ENCODE assay signal across 24 cellular contexts in the genomic region with DNA sequence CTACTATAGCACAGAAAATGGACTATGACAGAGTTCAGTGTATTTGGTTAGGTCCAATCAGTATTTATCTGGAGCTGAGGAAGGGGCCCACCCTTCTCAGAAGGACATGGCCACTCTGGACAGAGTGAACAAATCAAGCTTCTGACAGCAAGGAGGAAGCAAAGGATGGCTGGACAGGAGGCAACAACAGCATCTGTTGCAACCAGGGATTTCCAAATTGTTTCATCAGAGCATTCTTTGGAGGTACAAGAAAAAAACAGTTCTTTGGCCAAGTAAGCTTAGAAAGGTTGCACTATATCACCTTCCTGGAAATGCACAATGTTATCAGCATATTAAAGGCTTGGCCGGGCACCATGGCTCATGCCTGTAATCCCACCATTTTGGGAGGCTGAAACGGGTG.
"Had no signal": no experiment of that assay in that cellular context is flagged by ENCODE, and none has a peak within 500 bp of the region (broad histone marks: within the 10 kb centered on the region; RNA-seq: fewer than 3 reads in every experiment).

No MANE protein-coding gene starts in this region.

- DNase-seq: activated CD4-positive, alpha-beta T cell treated with anti-CD3 and anti-CD28 coated beads for 4 hours; activated CD4-positive, alpha-beta T cell treated with anti-CD3 and anti-CD28 coated beads, Interleukin-2, amount 50 U/mL, for 4 hours; activated CD4-positive, CD25-positive, alpha-beta regulatory T cell; activated effector memory CD4-positive, alpha-beta T cell treated with Interleukin-2 at 50 U/mL for 16 hours; activated naive CD4-positive, alpha-beta T cell treated with Interleukin-2 at 50 U/mL for 16 hours; aorta; body of pancreas; cerebellar nuclear complex; foreskin keratinocyte; heart left ventricle; left ventricle myocardium inferior; mucosa of descending colon; posterior cingulate gyrus; right cardiac atrium; stimulated activated CD4-positive, alpha-beta T cell treated with anti-CD3 and anti-CD28 coated beads, Interleukin-2, amount 100 ng/mL, for 48 hours; stimulated activated naive CD4-positive, alpha-beta T cell treated with Interleukin-2 at 50 U/mL for 16 hours; T-helper 1 cell had no signal

- H3K4me3 Mint-ChIP-seq: activated naive CD8-positive, alpha-beta T cell; natural killer cell treated with Interleukin-12 subunit alpha and Interleukin-12 subunit beta and Interleukin-15 and Interleukin-18, amount 100 ng/mL, for 72 hours; T-helper 2 cell treated with Interferon-gamma antibody and Interleukin-4, amounts not matched to agents 5 μg/mL and 100 μg/mL, for 36 hours had no signal

- H3K36me3 ChIP-seq: cardiac muscle cell, heart left ventricle, left ventricle myocardium inferior, tibial nerve had no signal

- ATAC-seq: body of pancreas; foreskin keratinocyte; heart left ventricle; mucosa of descending colon; natural killer cell treated with Interleukin-12 subunit alpha and Interleukin-12 subunit beta and Interleukin-15 and Interleukin-18, amount 100 ng/mL, for 72 hours; right cardiac atrium had no signal

- H3K27me3 Mint-ChIP-seq: activated naive CD8-positive, alpha-beta T cell; natural killer cell treated with Interleukin-12 subunit alpha and Interleukin-12 subunit beta and Interleukin-15 and Interleukin-18, amount 100 ng/mL, for 72 hours had no signal

- H3K4me1 ChIP-seq: body of pancreas, foreskin keratinocyte, tibial nerve had no signal

- H3K27me3 ChIP-seq: body of pancreas, cardiac muscle cell, foreskin keratinocyte, heart left ventricle, tibial nerve had no signal

- H3K4me3 ChIP-seq: body of pancreas, cardiac muscle cell, coronary artery, heart left ventricle, left ventricle myocardium inferior, lung, mucosa of descending colon, tibial nerve had no signal

- H3K27ac Mint-ChIP-seq: activated naive CD8-positive, alpha-beta T cell; natural killer cell treated with Interleukin-12 subunit alpha and Interleukin-12 subunit beta and Interleukin-15 and Interleukin-18, amount 100 ng/mL, for 72 hours; T-helper 2 cell treated with Interferon-gamma antibody and Interleukin-4, amounts not matched to agents 5 μg/mL and 100 μg/mL, for 36 hours had no signal

- H3K9me3 Mint-ChIP-seq: natural killer cell treated with Interleukin-12 subunit alpha and Interleukin-12 subunit beta and Interleukin-15 and Interleukin-18, amount 100 ng/mL, for 72 hours had no signal

- H3K27ac ChIP-seq: body of pancreas, cardiac muscle cell, coronary artery, foreskin keratinocyte, tibial nerve had no signal

- H3K9me3 ChIP-seq: body of pancreas, left ventricle myocardium inferior, mucosa of descending colon, tibial nerve had no signal
